26 cellular contexts compared by ENCODE assay signal in the genomic region with DNA sequence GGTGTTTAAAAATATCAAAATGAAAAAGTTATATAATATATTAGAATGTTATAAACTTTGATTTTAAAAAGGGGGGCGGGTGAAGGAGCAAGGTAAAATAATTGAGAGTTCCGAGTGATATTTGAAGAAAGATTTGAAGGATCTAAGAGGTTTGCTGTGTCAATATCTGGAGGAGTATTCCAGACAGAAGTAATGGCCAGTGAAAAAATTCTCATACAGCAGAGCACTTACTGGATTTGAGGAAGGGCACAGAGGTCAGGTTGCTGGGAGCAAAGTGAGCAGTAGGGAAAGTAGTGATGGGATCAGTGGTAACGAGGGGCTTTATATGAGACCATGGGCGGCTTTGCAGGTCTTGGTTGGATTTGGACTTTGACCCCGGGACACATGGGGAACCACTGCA.
"Had no signal": no experiment of that assay in that cellular context is flagged by ENCODE, and none has a peak within 500 bp of the region (broad histone marks: within the 10 kb centered on the region; RNA-seq: fewer than 3 reads in every experiment).

No MANE protein-coding gene starts in this region.

- H3K9me3 ChIP-seq: ovary, psoas muscle, right lobe of liver, sigmoid colon, stomach, thoracic aorta, thyroid gland, tibial nerve, upper lobe of left lung, uterus had no signal

- ATAC-seq: naive thymus-derived CD8-positive, alpha-beta T cell; natural killer cell treated with Interleukin-12 subunit alpha and Interleukin-12 subunit beta and Interleukin-15 and Interleukin-18, amount 100 ng/mL, for 72 hours; psoas muscle; right cardiac atrium; right lobe of liver; stimulated activated effector memory CD8-positive, alpha-beta T cell treated with anti-CD3 and anti-CD28 coated beads, Interleukin-12 subunit alpha, Interleukin-12 subunit beta, amount 100 ng/mL, for 72 hours; stimulated activated naive B cell treated with anti-CD40 and anti-IgM and Interleukin-4, amounts not matched to agents 10 μg/mL and 1 μg/mL and 100 μg/mL, for 72 hours had no signal

- H3K4me3 ChIP-seq: ovary, psoas muscle, right lobe of liver, sigmoid colon, stomach, thoracic aorta, thyroid gland, tibial nerve, upper lobe of left lung, uterus had no signal

- H2AFZ ChIP-seq: parathyroid adenoma had no signal

- H3K27ac ChIP-seq: ovary, parathyroid adenoma, psoas muscle, right lobe of liver, sigmoid colon, stomach, thoracic aorta, thyroid gland, tibial nerve, upper lobe of left lung, uterus had no signal

- FAIRE-seq: small intestine had no signal

- H3K4me1 ChIP-seq: parathyroid adenoma, psoas muscle, right lobe of liver, sigmoid colon, stomach, thyroid gland, tibial nerve, upper lobe of left lung, uterus had no signal

- H3K36me3 ChIP-seq: ovary, right lobe of liver, sigmoid colon, stomach, thoracic aorta, thyroid gland, tibial nerve, upper lobe of left lung, uterus had no signal

- H3K79me2 ChIP-seq: parathyroid adenoma had no signal

- H3K27me3 ChIP-seq: ovary, right lobe of liver, sigmoid colon, stomach, thyroid gland, tibial nerve, upper lobe of left lung, uterus had no signal

- H3K9ac ChIP-seq: parathyroid adenoma had no signal

- DNase-seq: naive thymus-derived CD8-positive, alpha-beta T cell; nephron progenitor cell; occipital lobe; ovary; posterior cingulate gyrus; psoas muscle; right cardiac atrium; right lobe of liver; sigmoid colon; small intestine; stimulated activated CD4-positive, alpha-beta T cell treated with anti-CD3 and anti-CD28 coated beads, Interleukin-15, amount 100 ng/mL, for 24 hours; stimulated activated CD4-positive, alpha-beta T cell treated with anti-CD3 and anti-CD28 coated beads, Interleukin-2, amount 100 ng/mL, for 24 hours; stimulated activated CD4-positive, alpha-beta T cell treated with anti-CD3 and anti-CD28 coated beads, Interleukin-2, amount 100 ng/mL, for 48 hours; stimulated activated CD4-positive, alpha-beta T cell treated with anti-CD3 and anti-CD28 coated beads, Interleukin-4, amount 100 ng/mL, for 24 hours; stimulated activated naive B cell treated with anti-CD40 and anti-IgM and Interleukin-4, amounts not matched to agents 10 μg/mL and 1 μg/mL and 100 μg/mL, for 72 hours; stimulated activated naive CD4-positive, alpha-beta T cell treated with Interleukin-2 at 50 U/mL for 16 hours; stomach; thyroid gland; trophoblast cell; upper lobe of left lung; uterus had no signal
